7 cellular contexts compared by ENCODE assay signal in the genomic region with DNA sequence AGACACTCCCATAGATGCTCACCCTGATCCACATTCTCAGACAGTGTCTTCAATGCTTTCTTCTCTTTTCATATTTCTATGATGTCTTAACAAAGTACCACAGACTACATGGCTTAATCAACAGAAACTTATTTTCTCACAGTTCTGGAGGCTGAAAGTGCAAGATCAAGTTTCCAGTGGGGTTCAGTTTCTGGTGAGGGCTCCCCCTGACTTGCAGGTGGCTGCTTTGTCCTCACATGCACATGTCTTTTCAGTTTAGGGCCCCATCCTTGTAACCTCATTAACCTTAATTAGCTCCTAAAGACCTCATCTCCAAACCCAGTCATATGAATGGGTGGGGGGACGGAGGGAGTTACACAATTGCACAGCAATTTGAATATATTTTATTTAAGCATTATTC.
"Had no signal": no experiment of that assay in that cellular context is flagged by ENCODE, and none has a peak within 500 bp of the region (broad histone marks: within the 10 kb centered on the region; RNA-seq: fewer than 3 reads in every experiment).

No MANE protein-coding gene starts in this region.

- H3K27ac ChIP-seq: HL-60 had no signal

- H3K4me3 ChIP-seq: K562 had no signal

- H3K36me3 Mint-ChIP-seq: IgD-negative memory B cell had no signal

- ATAC-seq: HepG2, K562 had no signal

- H3K27me3 Mint-ChIP-seq: IgD-negative memory B cell had no signal

- H3K4me1 Mint-ChIP-seq: IgD-negative memory B cell had no signal

- H3K27ac Mint-ChIP-seq: IgD-negative memory B cell had no signal

- DNase-seq: IMR-90, KBM-7, KG1 had no signal

- H3K4me3 Mint-ChIP-seq: IgD-negative memory B cell had no signal
